ENCODE assay signal across 1 cellular context in genomic region chr2:178395295-178395694, GRCh38.
TF ChIP-seq lines count a peak whose summit lies in the region.

No MANE protein-coding gene starts in this region.

TF ChIP-seq in GM12878, 131 proteins besides CTCF, POLR2A, EP300 and RAD21:
- TF ChIP-seq NR2C2 (IDR thresholded peaks at IDR 0.05; ENCODE audit: borderline replicate concordance, control insufficient read depth, insufficient read length, low read depth) (no peak), RFX5 (IDR thresholded peaks at IDR 0.05; ENCODE audit: low read depth, low read length) (0 out of 2 replicates have a peak, but pooled peaks have one; percentile 25), SPI1 (IDR thresholded peaks at IDR 0.05; ENCODE audit: borderline replicate concordance, insufficient read depth, low read depth, low read length) (no peak), SREBF1 (IDR thresholded peaks at IDR 0.05; ENCODE audit: low read length) (no peak)
